In the genomic region with DNA sequence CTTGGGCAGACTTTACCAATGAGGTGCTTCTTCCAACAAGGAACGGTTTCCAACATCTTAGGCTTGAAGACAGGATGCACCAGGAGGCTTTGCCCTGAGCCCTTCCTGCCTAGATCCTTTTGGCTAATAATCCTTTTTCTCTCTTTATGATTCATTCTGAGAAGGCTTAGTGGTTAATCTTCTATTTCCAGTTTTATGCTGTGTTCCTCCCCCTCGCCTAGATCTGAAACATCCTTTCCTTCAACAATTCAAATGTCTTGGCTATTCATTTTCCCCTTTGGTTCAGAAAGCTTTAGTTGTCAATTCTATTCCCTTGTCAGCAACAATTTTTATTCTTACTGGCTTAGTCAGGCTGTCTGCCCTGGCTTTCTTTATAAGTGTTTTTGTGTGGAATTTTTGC, we compare ENCODE assay signal across 14 cellular contexts.
A peak's percentile ranks its signal among the peaks of the same experiment; 100 is the strongest.
DNase-seq lines count a peak whose midpoint lies in the region; ATAC-seq and TF ChIP-seq lines count a peak whose summit lies in the region.
"Had no signal": no experiment of that assay in that cellular context is flagged by ENCODE, and none has a peak within 500 bp of the region (broad histone marks: within the 10 kb centered on the region; RNA-seq: fewer than 3 reads in every experiment).

No MANE protein-coding gene starts in this region.

- no peak overlapping the region for H3K27ac Mint-ChIP-seq in glutamatergic neuron (ENCODE audit: unreplicated experiment)
- H3K27ac Mint-ChIP-seq: activated CD4-positive, alpha-beta T cell treated with anti-CD3 and anti-CD28 coated beads, Interleukin-2, amount 10 ng/mL, durations not matched to agents 7 days and 5 days; activated T-helper 2 cell treated with anti-CD3 and anti-CD28 coated beads, Interferon-gamma antibody, Interleukin-2, Interleukin-4, amounts not matched to agents 10 μg/mL and 5 μg/mL and 100 μg/mL, durations not matched to agents 14 hours and 24 hours and 36 hours had no signal

- TF ChIP-seq CTCF in RWPE1 (conservative IDR thresholded peaks at IDR 0.05; ENCODE audit: low read depth) (no peak), fibroblast of the aortic adventitia (IDR thresholded peaks at IDR 0.05; ENCODE audit: insufficient read depth, low read length) (no peak), glutamatergic neuron (IDR thresholded peaks at IDR 0.05; ENCODE audit: partially characterized antibody, unreplicated experiment) (no peak)

- peaks cover 3% of the 10 kb centered on the region for H3K9me3 Mint-ChIP-seq in glutamatergic neuron (ENCODE audit: unreplicated experiment)

- H3K4me3 ChIP-seq in fibroblast of the aortic adventitia (ENCODE audit: low read depth, low read length), result no peak overlapping the region
- no peak overlapping the region for H3K4me3 ChIP-seq in skeletal muscle cell (ENCODE audit: low read depth, low read length)
- H3K4me3 ChIP-seq: stomach had no signal

- DNase-seq in RWPE1 (ENCODE audit: low spot score), result peak; percentile 19
- peak; percentile 25 for DNase-seq in fibroblast of the aortic adventitia (ENCODE audit: low read depth)
- peak; percentile 26 for DNase-seq in skeletal muscle cell (ENCODE audit: low read depth)
- DNase-seq in NCI-H345 treated with DMSO at 0.1 percent for 48 hours (lab: John Stamatoyannopoulos, UW; ENCODE audit: unreplicated experiment), result no peak
- no peak for DNase-seq in glutamatergic neuron
- DNase-seq: activated CD4-positive, alpha-beta T cell treated with anti-CD3 and anti-CD28 coated beads, Interleukin-2, amount 10 ng/mL, durations not matched to agents 7 days and 5 days; brain microvascular endothelial cell; GF-D8; NCI-H1694 treated with DMSO at 0.1 percent for 48 hours; stomach; T-helper 1 cell had no signal

- POLR2A ChIA-PET in RWPE1 (lab: Yijun Ruan, JAX; ENCODE audit: low non-redundant PET), result no interaction called here

- H3K4me3 Mint-ChIP-seq in glutamatergic neuron (ENCODE audit: unreplicated experiment), result no peak overlapping the region
- H3K4me3 Mint-ChIP-seq: activated CD4-positive, alpha-beta T cell treated with anti-CD3 and anti-CD28 coated beads, Interleukin-2, amount 10 ng/mL, durations not matched to agents 7 days and 5 days had no signal

- H3K36me3 Mint-ChIP-seq in glutamatergic neuron (ENCODE audit: unreplicated experiment), result no peaks in the 10 kb centered on the region

- ATAC-seq in GM18870 (IDR thresholded peaks at IDR 0.05; ENCODE audit: unreplicated experiment) (peak; percentile 84), HG03342 (IDR thresholded peaks at IDR 0.05; ENCODE audit: unreplicated experiment) (no peak)

- CTCF ChIA-PET in RWPE1 (lab: Yijun Ruan, JAX), result no interaction called here

- no peak overlapping the region for H3K27ac ChIP-seq in RWPE1
- H3K27ac ChIP-seq: brain microvascular endothelial cell, stomach had no signal

- no peaks in the 10 kb centered on the region for H3K27me3 Mint-ChIP-seq in glutamatergic neuron (ENCODE audit: unreplicated experiment)

- no peaks in the 10 kb centered on the region for H3K4me1 Mint-ChIP-seq in glutamatergic neuron (ENCODE audit: low read depth, unreplicated experiment)

Comparison
In these comparisons a context has a peak if more than half of its experiments do, and no peak if none do; other contexts are left out.
1. DNase-seq: peak in RWPE1 (single experiment), fibroblast of the aortic adventitia (single experiment) and skeletal muscle cell (single experiment); none in NCI-H345 treated with DMSO at 0.1 percent for 48 hours (single experiment) and glutamatergic neuron (single experiment).